ENCODE assay signal across 2 cellular contexts in the genomic region with DNA sequence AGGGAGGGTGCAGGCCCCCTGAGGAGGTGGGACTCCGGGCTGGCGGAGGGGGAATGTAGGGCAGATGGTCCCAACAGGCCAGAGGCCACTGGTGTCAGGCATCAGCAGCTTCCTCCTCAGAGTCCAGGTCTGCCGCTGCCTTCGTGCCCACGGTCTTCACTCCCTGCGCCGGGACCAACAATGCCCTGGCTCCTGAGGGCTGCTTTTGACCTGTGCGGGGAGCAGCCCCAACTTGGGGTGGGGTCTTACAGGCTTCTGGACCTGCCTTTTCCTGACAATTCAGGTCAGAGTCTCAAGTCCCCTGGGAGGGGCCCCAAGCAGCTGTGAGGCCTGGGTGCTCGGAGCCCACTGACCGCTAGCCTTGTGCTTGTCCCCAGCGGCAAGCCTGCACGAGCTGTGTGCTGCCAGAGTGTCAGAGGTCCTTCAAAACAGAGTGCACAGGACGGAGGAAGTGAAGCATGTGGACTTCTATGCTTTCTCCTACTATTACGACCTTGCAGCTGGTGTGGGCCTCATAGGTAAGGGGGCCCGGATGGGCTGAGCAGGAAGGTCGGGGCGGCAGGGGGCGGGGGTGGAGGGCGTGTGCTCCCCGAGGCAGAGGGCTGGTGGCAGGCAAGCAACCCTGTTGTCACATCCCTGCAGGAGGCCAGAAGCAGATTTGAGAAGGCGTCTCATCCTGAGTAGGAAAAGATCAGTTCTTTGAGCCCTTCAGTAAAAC.
TF ChIP-seq lines count a peak whose summit lies in the region.

No MANE protein-coding gene starts in this region.

TF ChIP-seq in GM23338, 12 proteins besides CTCF, POLR2A, EP300 and RAD21:
- no peak for TF ChIP-seq EZH2 (IDR thresholded peaks at IDR 0.05; ENCODE audit: low read depth, unreplicated experiment)

TF ChIP-seq in H1, 55 proteins besides CTCF, POLR2A, EP300 and RAD21:
- TF ChIP-seq NRF1 (IDR thresholded peaks at IDR 0.05; ENCODE audit: low read depth, low read length) (no peak), TEAD4 (IDR thresholded peaks at IDR 0.05; ENCODE audit: low read depth, low read length) (no peak), KDM5A (IDR thresholded peaks at IDR 0.05; ENCODE audit: low read length) (no peak), HDAC6 (IDR thresholded peaks at IDR 0.05; ENCODE audit: low read depth, low read length) (no peak), JUND (IDR thresholded peaks at IDR 0.05; ENCODE audit: low read length) (no peak), TBP (IDR thresholded peaks at IDR 0.05; ENCODE audit: low read depth, low read length) (no peak), NANOG (IDR thresholded peaks at IDR 0.05; ENCODE audit: insufficient read depth, low read depth, low read length, poor library complexity, severe bottlenecking) (no peak), TAF7 (optimal IDR thresholded peaks at IDR 0.05; ENCODE audit: borderline replicate concordance, low read depth, low read length) (no peak), ASH2L (IDR thresholded peaks at IDR 0.05; ENCODE audit: low read length) (no peak), CBX8 (IDR thresholded peaks at IDR 0.05; ENCODE audit: borderline replicate concordance, low read depth, low read length) (no peak), TAF1 (IDR thresholded peaks at IDR 0.05; ENCODE audit: low read depth, low read length) (no peak), JUN (IDR thresholded peaks at IDR 0.05; ENCODE audit: low read depth, low read length) (no peak), GABPA (IDR thresholded peaks at IDR 0.05; ENCODE audit: borderline replicate concordance, insufficient read depth, low read length) (no peak)
- TF ChIP-seq, protein P1, sequence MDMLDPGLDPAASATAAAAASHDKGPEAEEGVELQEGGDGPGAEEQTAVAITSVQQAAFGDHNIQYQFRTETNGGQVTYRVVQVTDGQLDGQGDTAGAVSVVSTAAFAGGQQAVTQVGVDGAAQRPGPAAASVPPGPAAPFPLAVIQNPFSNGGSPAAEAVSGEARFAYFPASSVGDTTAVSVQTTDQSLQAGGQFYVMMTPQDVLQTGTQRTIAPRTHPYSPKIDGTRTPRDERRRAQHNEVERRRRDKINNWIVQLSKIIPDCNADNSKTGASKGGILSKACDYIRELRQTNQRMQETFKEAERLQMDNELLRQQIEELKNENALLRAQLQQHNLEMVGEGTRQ (IDR thresholded peaks at IDR 0.05; ENCODE audit: low read length), result no peak
